Comparison of ENCODE assay signal across 15 cellular contexts in genomic region chrX:97238632-97239031, GRCh38.
DNase-seq lines count a peak whose midpoint lies in the region; ATAC-seq and TF ChIP-seq lines count a peak whose summit lies in the region.
"Had no signal": no experiment of that assay in that cellular context is flagged by ENCODE, and none has a peak within 500 bp of the region (broad histone marks: within the 10 kb centered on the region; RNA-seq: fewer than 3 reads in every experiment).

No MANE protein-coding gene starts in this region.

- no peaks in the 10 kb centered on the region for H3K9me3 ChIP-seq in HCT116 (ENCODE audit: control insufficient read depth in 1 of 2, insufficient read depth in 1 of 2, low read depth in 1 of 2, low read length in 2 of 2)
- H3K9me3 ChIP-seq in fibroblast of lung (ENCODE audit: control insufficient read depth, insufficient read depth, low read depth, low read length), result no peaks in the 10 kb centered on the region
- H3K9me3 ChIP-seq: BLaER1 treated with 17β-estradiol and CSF1 and Interleukin-3, amounts not matched to agents 10 nM and 100 nM; tibial artery had no signal

- DNase-seq in HCT116 (ENCODE audit: low read depth, low spot score) (peak; percentile 8), RPMI7951 (ENCODE audit: low read depth) (peak; percentile 51), fibroblast of lung (ENCODE audit: low read depth in 2 of 2) (peak; percentile 35 to 71), renal cortical epithelial cell (ENCODE audit: low read depth) (peak; percentile 56), GOT3 (lab: John Stamatoyannopoulos, UW) (no peak), NCI-H1417 treated with DMSO at 0.1 percent for 48 hours (lab: John Stamatoyannopoulos, UW) (no peak)
- DNase-seq: activated gamma-delta T cell; caudate nucleus; right cardiac atrium; stimulated activated CD4-positive, alpha-beta T cell treated with anti-CD3 and anti-CD28 coated beads, Interleukin-2, amount 100 ng/mL, for 48 hours; tibial artery had no signal

- BruUV-seq in HCT116 (replicated peaks; lab: Mats Ljungman, UMichigan), result no TSS peak

- H3K79me2 ChIP-seq in HCT116 (ENCODE audit: insufficient read depth, low read length) (no peaks in the 10 kb centered on the region), fibroblast of lung (ENCODE audit: control insufficient read depth, insufficient read depth, low read length) (no peaks in the 10 kb centered on the region)

- CTCF ChIA-PET in HCT116 (lab: Charles Lee), result no interaction called here

- H3K36me3 ChIP-seq in HCT116 (ENCODE audit: control insufficient read depth in 1 of 2, insufficient read depth in 2 of 2, low read length in 2 of 2) (no peaks in the 10 kb centered on the region), fibroblast of lung (ENCODE audit: control insufficient read depth, insufficient read depth, low read length) (no peaks in the 10 kb centered on the region)
- H3K36me3 ChIP-seq: BLaER1 treated with 17β-estradiol and CSF1 and Interleukin-3, amounts not matched to agents 10 nM and 100 nM; tibial artery had no signal

- no peak overlapping the region for H3K4me3 ChIP-seq in HCT116 (replicated peaks in 1 of 2; ENCODE audit: low read depth in 1 of 2, low read length in 2 of 2)
- H3K4me3 ChIP-seq in fibroblast of lung (replicated peaks in 1 of 4; ENCODE audit: control extremely low read depth in 1 of 4, insufficient read depth in 1 of 4, low read depth in 3 of 4, low read length in 4 of 4), result no peak overlapping the region
- H3K4me3 ChIP-seq: BLaER1 treated with 17β-estradiol and CSF1 and Interleukin-3, amounts not matched to agents 10 nM and 100 nM; tibial artery had no signal

- H3K4me2 ChIP-seq in HCT116 (ENCODE audit: low read length) (peak overlapping the region; percentile 46), fibroblast of lung (ENCODE audit: extremely low read depth, insufficient read depth, low read length) (no peak overlapping the region)
- H3K4me2 ChIP-seq: BLaER1 treated with 17β-estradiol and CSF1 and Interleukin-3, amounts not matched to agents 10 nM and 100 nM had no signal

- no peak for TF ChIP-seq POLR2A in HCT116 (IDR thresholded peaks at IDR 0.05; ENCODE audit: borderline replicate concordance, extremely low read depth, insufficient read depth, insufficient read length)

- no peak overlapping the region for H3K27ac ChIP-seq in HCT116 (ENCODE audit: low read depth, low read length)
- H3K27ac ChIP-seq in fibroblast of lung (ENCODE audit: insufficient read depth, low read length), result no peak overlapping the region
- H3K27ac ChIP-seq: BLaER1 treated with 17β-estradiol and CSF1 and Interleukin-3, amounts not matched to agents 10 nM and 100 nM; tibial artery had no signal

- no peak overlapping the region for H3K9ac ChIP-seq in HCT116 (ENCODE audit: low read length)
- H3K9ac ChIP-seq in fibroblast of lung (ENCODE audit: insufficient read depth, low read length), result no peak overlapping the region
- H3K9ac ChIP-seq: BLaER1 treated with 17β-estradiol and CSF1 and Interleukin-3, amounts not matched to agents 10 nM and 100 nM had no signal

- POLR2A ChIA-PET in HCT116 (lab: Charles Lee), result no interaction called here

- TF ChIP-seq RAD21 in HCT116 (IDR thresholded peaks at IDR 0.05; ENCODE audit: low read depth), result no peak

- RAD21 ChIA-PET in HCT116 (lab: Charles Lee; ENCODE audit: low non-redundant PET in 1 of 2, low total read pairs in 2 of 2, uncharacterized antibody in 2 of 2, unreplicated experiment in 2 of 2), result no interaction called here

- H2AFZ ChIP-seq in HCT116 (ENCODE audit: low read depth, low read length, poor library complexity, severe bottlenecking) (no peak overlapping the region), fibroblast of lung (ENCODE audit: low read length) (no peak overlapping the region)

- no peaks in the 10 kb centered on the region for H3K9me2 ChIP-seq in HCT116 (ENCODE audit: insufficient read depth)

- H3K27me3 ChIP-seq in HCT116 (ENCODE audit: insufficient read depth, low read length), result no peaks in the 10 kb centered on the region
- H3K27me3 ChIP-seq in fibroblast of lung (ENCODE audit: control insufficient read depth, insufficient read depth, low read length), result no peaks in the 10 kb centered on the region
- H3K27me3 ChIP-seq: tibial artery had no signal

- intact Hi-C loops in HCT116 (cut with micrococcal nuclease), result no loop called here

- H4K20me1 ChIP-seq in HCT116 (ENCODE audit: insufficient read depth), result no peaks in the 10 kb centered on the region
- H4K20me1 ChIP-seq in fibroblast of lung (ENCODE audit: control insufficient read depth, extremely low read depth, insufficient read depth, low read length), result no peaks in the 10 kb centered on the region
- H4K20me1 ChIP-seq: BLaER1 treated with 17β-estradiol and CSF1 and Interleukin-3, amounts not matched to agents 10 nM and 100 nM had no signal

- TF ChIP-seq CTCF in HCT116 (IDR thresholded peaks at IDR 0.05 in 2 of 3, conservative IDR thresholded peaks at IDR 0.05 in 1 of 3; ENCODE audit: borderline replicate concordance in 1 of 3, insufficient read depth in 1 of 3, low read depth in 2 of 3, low read length in 2 of 3) (no peak), fibroblast of lung (conservative IDR thresholded peaks at IDR 0.05 in 1 of 2, IDR thresholded peaks at IDR 0.05 in 1 of 2; ENCODE audit: low read depth in 1 of 2, low read length in 2 of 2) (no peak)

- H3K4me1 ChIP-seq in HCT116 (ENCODE audit: control insufficient read depth in 1 of 2, insufficient read depth in 2 of 2, low read length in 2 of 2) (peaks cover 0 to 11% of the 10 kb centered on the region in 2 experiments; a peak in 3 of 4 replicates), fibroblast of lung (ENCODE audit: control insufficient read depth, extremely low read depth, insufficient read depth, low read length) (no peaks in the 10 kb centered on the region)
- H3K4me1 ChIP-seq: BLaER1 treated with 17β-estradiol and CSF1 and Interleukin-3, amounts not matched to agents 10 nM and 100 nM; tibial artery had no signal

- ATAC-seq in HCT116, result no peak
- no peak for ATAC-seq in HG03565 (IDR thresholded peaks at IDR 0.05; ENCODE audit: unreplicated experiment)
- ATAC-seq in HG03280 (IDR thresholded peaks at IDR 0.05; ENCODE audit: unreplicated experiment), result no peak
- ATAC-seq: natural killer cell treated with Interleukin-12 subunit alpha and Interleukin-12 subunit beta and Interleukin-15 and Interleukin-18, amount 100 ng/mL, for 72 hours; right cardiac atrium had no signal

TF ChIP-seq in HCT116, 20 proteins besides CTCF, POLR2A, EP300 and RAD21:
- TF ChIP-seq ATF3 (IDR thresholded peaks at IDR 0.05), result no peak
- TF ChIP-seq YY1 (IDR thresholded peaks at IDR 0.05; ENCODE audit: extremely low read depth, insufficient replicate concordance, low read depth, low read length), result no peak
- TF ChIP-seq MAX (IDR thresholded peaks at IDR 0.05), result no peak
- TF ChIP-seq SIN3A (IDR thresholded peaks at IDR 0.05; ENCODE audit: low read depth), result no peak
- TF ChIP-seq EZH2phosphoT487 (IDR thresholded peaks at IDR 0.05; ENCODE audit: borderline replicate concordance), result no peak
- TF ChIP-seq ELF1 (IDR thresholded peaks at IDR 0.05; ENCODE audit: borderline replicate concordance, low read depth), result no peak
- TF ChIP-seq ZFX (IDR thresholded peaks at IDR 0.05), result no peak
- no peak for TF ChIP-seq ZNF274 (IDR thresholded peaks at IDR 0.05; ENCODE audit: low read depth, low read length)
- no peak for TF ChIP-seq TCF7L2 (IDR thresholded peaks at IDR 0.05; ENCODE audit: borderline replicate concordance, extremely low read depth, insufficient read depth, insufficient read length)
- TF ChIP-seq SP1 (IDR thresholded peaks at IDR 0.05; ENCODE audit: low read depth), result no peak
- TF ChIP-seq POLR2AphosphoS5 (IDR thresholded peaks at IDR 0.05; ENCODE audit: low read depth, low read length), result no peak

Comparison
In these comparisons a context has a peak if more than half of its experiments do, and no peak if none do; other contexts are left out.
1. DNase-seq: peak in HCT116 (single experiment), RPMI7951 (single experiment), fibroblast of lung (2 of 2) and renal cortical epithelial cell (single experiment); none in GOT3 (single experiment) and NCI-H1417 treated with DMSO at 0.1 percent for 48 hours (single experiment).